8 cellular contexts compared by ENCODE assay signal in genomic region chr5:34329611-34330108, GRCh38.
DNase-seq lines count a peak whose midpoint lies in the region; ATAC-seq, FAIRE-seq and TF ChIP-seq lines count a peak whose summit lies in the region.
"Not testable (repeated sequence)": the region's sequence is repeated elsewhere in the genome, so short reads cannot be mapped to it uniquely, and the experiment has no call there.

No MANE protein-coding gene starts in this region.

- ATAC-seq in A549: not testable (repeated sequence)

- TF ChIP-seq RAD21 in A549 (conservative IDR thresholded peaks at IDR 0.05 in 1 of 2, IDR thresholded peaks at IDR 0.05 in 1 of 2): not testable (repeated sequence)

- not testable (repeated sequence) for H3K9me3 ChIP-seq in A549; adipocyte (ENCODE audit: control insufficient read depth, low read length)

- not testable (repeated sequence) for H3K27ac ChIP-seq in A549, brain microvascular endothelial cell

- H3K4me3 ChIP-seq in A549; adipocyte (ENCODE audit: low read length); brain microvascular endothelial cell (ENCODE audit: low read depth, low read length): not testable (repeated sequence)

- CTCF ChIA-PET in A549 (lab: Yijun Ruan, JAX): not testable (repeated sequence)

- TF ChIP-seq POLR2A in A549 (IDR thresholded peaks at IDR 0.05; ENCODE audit: low read length): not testable (repeated sequence)

- peak; percentile 7 for FAIRE-seq in A549 (lab: Jason Lieb, UNC)

- not testable (repeated sequence) for H3K4me2 ChIP-seq in A549

- H3K36me3 ChIP-seq in adipocyte (ENCODE audit: control insufficient read depth, insufficient read depth, low read length, severe bottlenecking); brain microvascular endothelial cell (replicated peaks): not testable (repeated sequence)

- not testable (repeated sequence) for H3K9ac ChIP-seq in adipocyte (ENCODE audit: low read length)

- not testable (repeated sequence) for H3K4me1 ChIP-seq in A549; adipocyte (ENCODE audit: control insufficient read depth, insufficient read depth, low read length)

- POLR2A ChIA-PET in A549 (lab: Yijun Ruan, JAX): not testable (repeated sequence)

- TF ChIP-seq EP300 in A549 (IDR thresholded peaks at IDR 0.05): not testable (repeated sequence)

- TF ChIP-seq CTCF in A549 (IDR thresholded peaks at IDR 0.05); brain microvascular endothelial cell (IDR thresholded peaks at IDR 0.05; ENCODE audit: low read depth, low read length, missing control alignments): not testable (repeated sequence)

- not testable (repeated sequence) for DNase-seq in A549 (ENCODE audit: low read depth in 1 of 2, low spot score in 1 of 2)
- DNase-seq in EL: peak; percentile 52
- peak; percentile 15 for DNase-seq in HS-27A (ENCODE audit: low read depth)
- DNase-seq in adipocyte (ENCODE audit: low read depth): peak; percentile 29
- peak; percentile 9 for DNase-seq in brain microvascular endothelial cell
- DNase-seq in fibroblast of gingiva (ENCODE audit: low read depth): peak; percentile 1
- DNase-seq in iris pigment epithelial cell (ENCODE audit: low read depth): peak; percentile 39
- peak; percentile 0 for DNase-seq in renal cortical epithelial cell (ENCODE audit: low read depth)

- not testable (repeated sequence) for H3K27me3 ChIP-seq in adipocyte (replicated peaks; ENCODE audit: control insufficient read depth, insufficient read depth, low read length); brain microvascular endothelial cell (replicated peaks)

- in situ Hi-C loops in brain microvascular endothelial cell (cut with HindIII; ENCODE audit: low pct_ligation_motif_present, low sequenced_read_pairs): not testable (repeated sequence)
